Comparison of ENCODE assay signal across 20 cellular contexts in the genomic region with DNA sequence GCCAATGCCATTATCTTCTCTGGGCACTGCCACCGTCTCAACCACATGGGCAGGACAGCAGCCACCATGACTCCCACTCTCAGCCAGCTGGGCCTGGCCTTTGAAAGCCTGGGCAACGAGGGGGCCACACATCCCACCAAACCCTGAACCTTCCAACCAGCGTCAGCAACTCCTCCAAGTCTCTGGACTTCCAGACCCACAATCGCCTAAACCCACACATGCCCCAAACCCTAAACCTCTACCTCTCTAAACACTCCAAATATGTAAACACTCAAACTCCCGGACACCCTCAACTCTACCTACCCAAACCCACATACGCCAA. TPM values are rescaled to one million over a fixed set of nuclear protein-coding genes. Genes with fewer than 3 reads are reported as not detected.
A peak's percentile ranks its signal among the peaks of the same experiment; 100 is the strongest.
DNase-seq lines count a peak whose midpoint lies in the region; ATAC-seq and TF ChIP-seq lines count a peak whose summit lies in the region.
"Had no signal": no experiment of that assay in that cellular context is flagged by ENCODE, and none has a peak within 500 bp of the region (broad histone marks: within the 10 kb centered on the region; RNA-seq: fewer than 3 reads in every experiment).

No MANE protein-coding gene starts in this region.

- H3K27me3 Mint-ChIP-seq in endothelial cell (ENCODE audit: unreplicated experiment) = peaks cover 17% of the 10 kb centered on the region
- H3K27me3 Mint-ChIP-seq in nephron progenitor cell (ENCODE audit: low read depth, poor library complexity) = peaks cover 34% of the 10 kb centered on the region
- H3K27me3 Mint-ChIP-seq: activated B cell treated with CpG ODN at 0.5 μM for 24 hours; stimulated activated naive CD8-positive, alpha-beta T cell treated with anti-CD3 and anti-CD28 coated beads, Interleukin-15, Interleukin-2, amounts not matched to agents 100 ng/mL and 50 ng/mL, for 24 hours had no signal

- peaks cover 14% of the 10 kb centered on the region for H3K36me3 Mint-ChIP-seq in endothelial cell (ENCODE audit: low read depth, unreplicated experiment)
- H3K36me3 Mint-ChIP-seq in nephron progenitor cell (ENCODE audit: low read depth) = no peaks in the 10 kb centered on the region

- H3K4me3 Mint-ChIP-seq in endothelial cell (ENCODE audit: unreplicated experiment) (peak overlapping the region; percentile 17), nephron progenitor cell (no peak overlapping the region)
- H3K4me3 Mint-ChIP-seq: activated B cell treated with CpG ODN at 0.5 μM for 24 hours; activated CD8-positive, alpha-beta T cell treated with anti-CD3 and anti-CD28 coated beads, Interleukin-2, amount 10 ng/mL, durations not matched to agents 7 days and 5 days; stimulated activated naive CD8-positive, alpha-beta T cell treated with anti-CD3 and anti-CD28 coated beads, Interleukin-15, Interleukin-2, amounts not matched to agents 100 ng/mL and 50 ng/mL, for 24 hours had no signal

- peaks cover 12% of the 10 kb centered on the region for H3K4me1 Mint-ChIP-seq in endothelial cell (ENCODE audit: unreplicated experiment)
- peaks cover 30% of the 10 kb centered on the region for H3K4me1 Mint-ChIP-seq in nephron progenitor cell

- intact Hi-C loops in right cardiac atrium (cut with DNase I) = no loop called here
- intact Hi-C loops in left ventricle myocardium superior (cut with micrococcal nuclease) = no loop called here

- WGBS in right cardiac atrium = 69% methylated on average over 6 of the region's 6 CpGs

- DNase-seq in right cardiac atrium (no peak), left ventricle myocardium superior (no peak), endothelial cell (ENCODE audit: low spot score) (no peak), nephron progenitor cell (no peak), SK-N-DZ (ENCODE audit: low spot score) (no peak), GF-D8 (lab: John Stamatoyannopoulos, UW) (no peak)
- DNase-seq in stimulated activated CD4-positive, alpha-beta T cell treated with anti-CD3 and anti-CD28 coated beads, Interleukin-2, amount 100 ng/mL, for 48 hours = no peak
- DNase-seq: activated B cell treated with CpG ODN at 0.5 μM for 24 hours, foreskin melanocyte, IMR-90, kidney glomerular epithelial cell, NCI-H1694, PC-3, uterus had no signal

- ATAC-seq in right cardiac atrium (no peak), left ventricle myocardium superior (no peak), GM21526 (IDR thresholded peaks at IDR 0.05; ENCODE audit: low FRiP score, unreplicated experiment) (no peak)

- no peaks in the 10 kb centered on the region for H3K4me1 ChIP-seq in right cardiac atrium (ENCODE audit: control insufficient read depth, insufficient read depth, low read length)
- H3K4me1 ChIP-seq: SJSA1, uterus had no signal

- H3K27ac ChIP-seq in right cardiac atrium (ENCODE audit: low read length) = no peak overlapping the region
- H3K27ac ChIP-seq: SJSA1 had no signal

- TF ChIP-seq CTCF in endothelial cell (IDR thresholded peaks at IDR 0.05; ENCODE audit: unreplicated experiment) = no peak
- no peak for TF ChIP-seq CTCF in nephron progenitor cell (IDR thresholded peaks at IDR 0.05)

- H3K27ac Mint-ChIP-seq in endothelial cell (ENCODE audit: unreplicated experiment) (no peak overlapping the region), nephron progenitor cell (peak overlapping the region; percentile 19)
- H3K27ac Mint-ChIP-seq: activated B cell treated with CpG ODN at 0.5 μM for 24 hours; activated CD8-positive, alpha-beta T cell treated with anti-CD3 and anti-CD28 coated beads, Interleukin-2, amount 10 ng/mL, durations not matched to agents 7 days and 5 days; stimulated activated naive CD8-positive, alpha-beta T cell treated with anti-CD3 and anti-CD28 coated beads, Interleukin-15, Interleukin-2, amounts not matched to agents 100 ng/mL and 50 ng/mL, for 24 hours had no signal

- H3K9me3 Mint-ChIP-seq in endothelial cell (ENCODE audit: unreplicated experiment) (peaks cover 16% of the 10 kb centered on the region), nephron progenitor cell (no peaks in the 10 kb centered on the region)
- H3K9me3 Mint-ChIP-seq: activated B cell treated with CpG ODN at 0.5 μM for 24 hours had no signal

- no peaks in the 10 kb centered on the region for H3K27me3 ChIP-seq in right cardiac atrium (ENCODE audit: control insufficient read depth, insufficient read depth)
- H3K27me3 ChIP-seq: SJSA1, uterus had no signal

- H3K9me3 ChIP-seq in right cardiac atrium (ENCODE audit: control insufficient read depth, low read length) = no peaks in the 10 kb centered on the region
- H3K9me3 ChIP-seq: mucosa of descending colon, uterus had no signal

- H3K4me3 ChIP-seq in right cardiac atrium (ENCODE audit: low read length) = peak overlapping the region; percentile 3
- H3K4me3 ChIP-seq: GM12878, mucosa of descending colon, SJSA1 had no signal

RNA-seq across cellular contexts. Expression of gene C3, which starts 0.9 kb away (rescaled TPM):
- total RNA-seq in right cardiac atrium (100 to 1,000 TPM; 136 to 537 (median 382) TPM), left ventricle myocardium superior (398 TPM), endothelial cell (ENCODE audit: unreplicated experiment) (not detected)
- polyA plus RNA-seq in right cardiac atrium = 273 TPM
- not detected in 2 replicates for polyA plus RNA-seq in SK-N-DZ (2014; cell fraction: cytosol; rRNA removed)
- not detected in 2 replicates for polyA plus RNA-seq in SK-N-DZ (2014; cell fraction: nucleus; rRNA removed)
- total RNA-seq: IMR-90, SJSA1 had no signal

RNA-seq across cellular contexts. Expression of gene GPR108, which starts 17.9 kb away (rescaled TPM):
- total RNA-seq in right cardiac atrium = 10 to 100 TPM; 28.2 to 38.4 (median 33.0) TPM
- polyA plus RNA-seq in right cardiac atrium = 36.8 TPM
- 28.1 TPM for total RNA-seq in left ventricle myocardium superior
- total RNA-seq in endothelial cell (ENCODE audit: unreplicated experiment) = 69.1 TPM
- polyA plus RNA-seq in SK-N-DZ (2014; cell fraction: cytosol; rRNA removed) = 33.8 and 39.2 TPM in 2 replicates
- 59.8 and 73.1 TPM in 2 replicates for polyA plus RNA-seq in SK-N-DZ (2014; cell fraction: nucleus; rRNA removed)

RNA-seq across cellular contexts. Expression of gene TRIP10, which starts 20.0 kb away (rescaled TPM):
- total RNA-seq in right cardiac atrium (10 to 100 TPM; 68.8 to 89.5 (median 78.8) TPM), left ventricle myocardium superior (151 TPM), endothelial cell (ENCODE audit: unreplicated experiment) (42.8 TPM)
- polyA plus RNA-seq in right cardiac atrium = 92.6 TPM
- polyA plus RNA-seq in SK-N-DZ (2014; cell fraction: cytosol; rRNA removed) = 10.4 and 42.0 TPM in 2 replicates
- 11.9 and 16.9 TPM in 2 replicates for polyA plus RNA-seq in SK-N-DZ (2014; cell fraction: nucleus; rRNA removed)

RNA-seq across cellular contexts. Expression of gene SH2D3A, which starts 47.7 kb away (rescaled TPM):
- total RNA-seq in right cardiac atrium (under 1 TPM in 2 of 4 donors, not detected in 2; 0.09 to 0.25 TPM), left ventricle myocardium superior (0.15 TPM), endothelial cell (ENCODE audit: unreplicated experiment) (1.5 TPM)
- polyA plus RNA-seq in right cardiac atrium = 0.54 TPM
- 0.71 and 0.80 TPM in 2 replicates for polyA plus RNA-seq in SK-N-DZ (2014; cell fraction: cytosol; rRNA removed)
- 0.06 and 2.2 TPM in 2 replicates for polyA plus RNA-seq in SK-N-DZ (2014; cell fraction: nucleus; rRNA removed)
- total RNA-seq: SJSA1 had no signal

RNA-seq across cellular contexts. Expression of gene TNFSF14, which starts 49.5 kb away (rescaled TPM):
- 1 to 10 TPM in 2 of 4 donors, under 1 TPM in 2; 0.08 to 1.1 (median 0.83) TPM for total RNA-seq in right cardiac atrium
- 0.29 TPM for polyA plus RNA-seq in right cardiac atrium
- 1.5 TPM for total RNA-seq in left ventricle myocardium superior
- total RNA-seq in endothelial cell (ENCODE audit: unreplicated experiment) = not detected
- not detected in 2 replicates for polyA plus RNA-seq in SK-N-DZ (2014; cell fraction: cytosol; rRNA removed)
- not detected in 2 replicates for polyA plus RNA-seq in SK-N-DZ (2014; cell fraction: nucleus; rRNA removed)
- total RNA-seq: IMR-90, PC-3, SJSA1 had no signal
- polyA plus RNA-seq: IMR-90 had no signal

Comparison
In these comparisons a context has a peak if more than half of its experiments do, and no peak if none do; other contexts are left out.
1. RNA of gene C3, which starts 0.9 kb away (total RNA-seq): 136 to 537 TPM in right cardiac atrium and 398 TPM in left ventricle myocardium superior (single experiment); not detected in endothelial cell (single experiment); every median in the first group is over 100 times any median in the second.